Comparison of ENCODE assay signal across 22 cellular contexts in genomic region chr5:158534203-158534602, GRCh38.
"Had no signal": no experiment of that assay in that cellular context is flagged by ENCODE, and none has a peak within 500 bp of the region (broad histone marks: within the 10 kb centered on the region; RNA-seq: fewer than 3 reads in every experiment).

No MANE protein-coding gene starts in this region.

- H3K36me3 Mint-ChIP-seq: activated CD4-positive, alpha-beta memory T cell treated with anti-CD3 and anti-CD28 coated beads for 36 hours; mesothelial cell of epicardium; natural killer cell had no signal

- H3K27me3 Mint-ChIP-seq: activated naive CD8-positive, alpha-beta T cell treated with anti-CD3 and anti-CD28 coated beads, Interleukin-2, amount 50 U/mL, for 24 hours had no signal

- H3K4me1 Mint-ChIP-seq: natural killer cell had no signal

- DNase-seq: activated CD4-positive, alpha-beta memory T cell treated with anti-CD3 and anti-CD28 coated beads for 36 hours; activated CD4-positive, alpha-beta T cell treated with anti-CD3 and anti-CD28 coated beads for 48 hours; activated gamma-delta T cell; activated naive CD4-positive, alpha-beta T cell treated with anti-CD3 and anti-CD28 coated beads, Interleukin-2, amount 50 U/mL, for 16 hours; activated naive CD8-positive, alpha-beta T cell treated with anti-CD3 and anti-CD28 coated beads, Interleukin-2, amount 50 U/mL, for 24 hours; cerebellar nuclear complex; cortex of kidney; heart right ventricle; kidney; natural killer cell; ovary; spleen; stimulated activated CD4-positive, alpha-beta T cell treated with anti-CD3 and anti-CD28 coated beads, Interleukin-4, amount 100 ng/mL, for 1 hour; stimulated activated naive CD4-positive, alpha-beta T cell treated with Interleukin-2 at 50 U/mL for 16 hours; T-helper 9 cell; upper lobe of left lung had no signal

- H3K36me3 ChIP-seq: heart right ventricle, neutrophil, ovary, prostate gland, right atrium auricular region, spleen, upper lobe of left lung had no signal

- H3K27ac Mint-ChIP-seq: activated CD4-positive, alpha-beta memory T cell treated with anti-CD3 and anti-CD28 coated beads for 36 hours; activated naive CD8-positive, alpha-beta T cell treated with anti-CD3 and anti-CD28 coated beads, Interleukin-2, amount 50 U/mL, for 24 hours; mesothelial cell of epicardium; natural killer cell had no signal

- H3K4me3 Mint-ChIP-seq: activated CD4-positive, alpha-beta memory T cell treated with anti-CD3 and anti-CD28 coated beads for 36 hours; activated naive CD8-positive, alpha-beta T cell treated with anti-CD3 and anti-CD28 coated beads, Interleukin-2, amount 50 U/mL, for 24 hours; mesothelial cell of epicardium; natural killer cell had no signal

- H3K9me3 ChIP-seq: heart right ventricle, neutrophil, ovary, prostate gland, right atrium auricular region, spleen, upper lobe of left lung had no signal

- H3K27ac ChIP-seq: epithelial cell of prostate, heart right ventricle, neutrophil, ovary, prostate gland, right atrium auricular region, spleen, upper lobe of left lung had no signal

- H3K27me3 ChIP-seq: ovary, right atrium auricular region, upper lobe of left lung had no signal

- H3K4me1 ChIP-seq: prostate gland, upper lobe of left lung had no signal

- H3K4me3 ChIP-seq: heart right ventricle, lung, ovary, prostate gland, right atrium auricular region, spleen, upper lobe of left lung had no signal

- H3K9me3 Mint-ChIP-seq: activated CD4-positive, alpha-beta memory T cell treated with anti-CD3 and anti-CD28 coated beads for 36 hours; activated naive CD8-positive, alpha-beta T cell treated with anti-CD3 and anti-CD28 coated beads, Interleukin-2, amount 50 U/mL, for 24 hours; mesothelial cell of epicardium; natural killer cell had no signal
